ENCODE assay signal across 2 cellular contexts in genomic region chr19:40279761-40280607, GRCh38.
TF ChIP-seq lines count a peak whose summit lies in the region.

No MANE protein-coding gene starts in this region.

TF ChIP-seq in HEK293, 187 proteins besides CTCF, POLR2A, EP300 and RAD21 (continued from another document and continues in another):
- no peak for TF ChIP-seq BCL6B (tag by site-specific recombination; IDR thresholded peaks at IDR 0.05)
- peak; percentile 61 for TF ChIP-seq ZNF18 (tag by site-specific recombination; IDR thresholded peaks at IDR 0.05)
- TF ChIP-seq ZNF341 (tag by site-specific recombination; IDR thresholded peaks at IDR 0.05; ENCODE audit: low read depth) = peak; percentile 90
- TF ChIP-seq ZNF223 (tag by site-specific recombination; IDR thresholded peaks at IDR 0.05) = no peak
- TF ChIP-seq ZNF2 (tag by site-specific recombination; IDR thresholded peaks at IDR 0.05) = no peak
- 0 out of 2 replicates have a peak, but pooled peaks have one; percentile 20 for TF ChIP-seq ZNF398 (tag by site-specific recombination; IDR thresholded peaks at IDR 0.05)
- no peak for TF ChIP-seq ZNF248 (tag by site-specific recombination; IDR thresholded peaks at IDR 0.05)
- no peak for TF ChIP-seq ZNF221 (tag by site-specific recombination; IDR thresholded peaks at IDR 0.05; ENCODE audit: borderline replicate concordance)
- no peak for TF ChIP-seq ZNF558 (tag by site-specific recombination; IDR thresholded peaks at IDR 0.05)
- no peak for TF ChIP-seq ZEB2 (tag by site-specific recombination; IDR thresholded peaks at IDR 0.05)
- peak; percentile 27; the same call in 1 of the 2 replicates for TF ChIP-seq WT1 (tag by site-specific recombination; IDR thresholded peaks at IDR 0.05)
- TF ChIP-seq ZSCAN4 (tag by site-specific recombination; IDR thresholded peaks at IDR 0.05) = no peak
- TF ChIP-seq ZBTB49 (tag by site-specific recombination; IDR thresholded peaks at IDR 0.05; ENCODE audit: low read depth) = no peak
- TF ChIP-seq, protein P1, sequence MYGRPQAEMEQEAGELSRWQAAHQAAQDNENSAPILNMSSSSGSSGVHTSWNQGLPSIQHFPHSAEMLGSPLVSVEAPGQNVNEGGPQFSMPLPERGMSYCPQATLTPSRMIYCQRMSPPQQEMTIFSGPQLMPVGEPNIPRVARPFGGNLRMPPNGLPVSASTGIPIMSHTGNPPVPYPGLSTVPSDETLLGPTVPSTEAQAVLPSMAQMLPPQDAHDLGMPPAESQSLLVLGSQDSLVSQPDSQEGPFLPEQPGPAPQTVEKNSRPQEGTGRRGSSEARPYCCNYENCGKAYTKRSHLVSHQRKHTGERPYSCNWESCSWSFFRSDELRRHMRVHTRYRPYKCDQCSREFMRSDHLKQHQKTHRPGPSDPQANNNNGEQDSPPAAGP (tag by site-specific recombination; IDR thresholded peaks at IDR 0.05) = 0 out of 2 replicates have a peak, but pooled peaks have one; percentile 15
- no peak for TF ChIP-seq HOXA7 (CRISPR knock-in tag; IDR thresholded peaks at IDR 0.05; ENCODE audit: borderline replicate concordance)
- TF ChIP-seq ZNF768 (tag by site-specific recombination; IDR thresholded peaks at IDR 0.05) = no peak
- TF ChIP-seq EGR2 (tag by site-specific recombination; IDR thresholded peaks at IDR 0.05; ENCODE audit: low read depth) = peak; percentile 77
- TF ChIP-seq ZFHX2 (tag by site-specific recombination; conservative IDR thresholded peaks at IDR 0.05) = peak; percentile 63

TF ChIP-seq in K562, 482 proteins besides CTCF, POLR2A, EP300 and RAD21:
- TF ChIP-seq ZBTB33 (CRISPR knock-in tag; IDR thresholded peaks at IDR 0.05) (peak; percentile 16; the same call in 1 of the 2 replicates), SIRT6 (IDR thresholded peaks at IDR 0.05; ENCODE audit: low read depth, low read length) (no peak), ZFP36 (IDR thresholded peaks at IDR 0.05; ENCODE audit: low read depth, low read length, partially characterized antibody) (peak; percentile 94)
